Comparison of ENCODE assay signal across 8 cellular contexts in genomic region chr11:798093-798713, GRCh38. TPM values are rescaled to one million over a fixed set of nuclear protein-coding genes. Genes with fewer than 3 reads are reported as not detected.
DNase-seq lines count a peak whose midpoint lies in the region; ATAC-seq and TF ChIP-seq lines count a peak whose summit lies in the region.

TSS of gene SLC25A22 (minus strand) at chr11:798281. CDS start at chr11:795006, 3,275 bp downstream.

- no peaks in the 10 kb centered on the region for H3K36me3 ChIP-seq in Caco-2 (ENCODE audit: control insufficient read depth, insufficient read depth, low read length)
- peaks cover 0 to 45% (median 0%) of the 10 kb centered on the region in 3 donors for H3K36me3 ChIP-seq in Peyer's patch
- H3K36me3 ChIP-seq in fibroblast of lung (ENCODE audit: control insufficient read depth, insufficient read depth, low read length): peaks cover 27% of the 10 kb centered on the region

- no peaks in the 10 kb centered on the region for H3K9me3 ChIP-seq in Caco-2
- H3K9me3 ChIP-seq in Peyer's patch: no peaks in the 10 kb centered on the region
- no peaks in the 10 kb centered on the region for H3K9me3 ChIP-seq in fibroblast of lung (ENCODE audit: control insufficient read depth, insufficient read depth, low read depth, low read length)

- POLR2A ChIA-PET in Caco-2 (lab: Charles Lee): interaction anchor here (1.4 kb wide), 1 partner anchor 11 kb away, joined by 4 read pairs; the partner anchor contains the start of gene RPLP2
- POLR2A ChIA-PET in naive thymus-derived CD8-positive, alpha-beta T cell (lab: Charles Lee): interaction anchor here (0.5 to 3.2 kb wide), 9 partner anchors 10 to 262 kb away, joined by 3 to 29 read pairs (median 4); partner anchors contain the start of genes GATD1, HRAS, LRRC56 and PNPLA2

- TF ChIP-seq POLR2A in Peyer's patch (IDR thresholded peaks at IDR 0.05): peak in 1 of 2 donors; percentile 9

- H4K20me1 ChIP-seq in fibroblast of lung (ENCODE audit: control insufficient read depth, extremely low read depth, insufficient read depth, low read length): no peaks in the 10 kb centered on the region

- peak; percentile 71 to 93 for TF ChIP-seq CTCF in Caco-2 (IDR thresholded peaks at IDR 0.05; ENCODE audit: insufficient read depth in 1 of 2, low read depth in 1 of 2, low read length in 1 of 2, severe bottlenecking in 1 of 2, unreplicated experiment in 1 of 2)
- peak; percentile 95 for TF ChIP-seq CTCF in GM20000 (IDR thresholded peaks at IDR 0.05; ENCODE audit: extremely low read depth, missing control alignments)
- peak; percentile 83 to 98 (median 94) for TF ChIP-seq CTCF in Peyer's patch (IDR thresholded peaks at IDR 0.05)
- TF ChIP-seq CTCF in fibroblast of lung (conservative IDR thresholded peaks at IDR 0.05 in 1 of 2, IDR thresholded peaks at IDR 0.05 in 1 of 2; ENCODE audit: low read depth in 1 of 2, low read length in 2 of 2): peak; percentile 38 to 56

- H3K27ac ChIP-seq in Peyer's patch (peak within 1 kb of the TSS; percentile 87 to 98 (median 92)), fibroblast of lung (ENCODE audit: insufficient read depth, low read length) (peak within 1 kb of the TSS; percentile 88)

- peak within 1 kb of the TSS; percentile 86 for H3K4me3 Mint-ChIP-seq in Caco-2 (ENCODE audit: unreplicated experiment)
- peak within 1 kb of the TSS; percentile 93 for H3K4me3 Mint-ChIP-seq in activated T-helper 1 cell treated with anti-CD3 and anti-CD28 coated beads, Interleukin-12 subunit alpha, Interleukin-12 subunit beta, Interleukin-2, Interleukin-4 antibody, amounts not matched to agents 30 ng/mL and 10 ng/mL and 1 ng/mL, durations not matched to agents 14 hours and 24 hours and 36 hours
- peak within 1 kb of the TSS; percentile 84 to 97 (median 90) for H3K4me3 Mint-ChIP-seq in naive thymus-derived CD8-positive, alpha-beta T cell

- H3K4me2 ChIP-seq in fibroblast of lung (ENCODE audit: extremely low read depth, insufficient read depth, low read length): peak within 1 kb of the TSS; percentile 100

- ATAC-seq in naive thymus-derived CD8-positive, alpha-beta T cell: peak; percentile 57 to 58
- ATAC-seq in stimulated activated naive CD8-positive, alpha-beta T cell treated with anti-CD3 and anti-CD28 coated beads, Interleukin-15, Interleukin-2, amounts not matched to agents 100 U/mL and 50 U/mL, for 24 hours: peak; percentile 50

- H3K79me2 ChIP-seq in fibroblast of lung (ENCODE audit: control insufficient read depth, insufficient read depth, low read length): peaks cover 17% of the 10 kb centered on the region

- peak within 1 kb of the TSS; percentile 69 for H3K27ac Mint-ChIP-seq in Caco-2 (ENCODE audit: unreplicated experiment)
- peak within 1 kb of the TSS; percentile 82 for H3K27ac Mint-ChIP-seq in activated T-helper 1 cell treated with anti-CD3 and anti-CD28 coated beads, Interleukin-12 subunit alpha, Interleukin-12 subunit beta, Interleukin-2, Interleukin-4 antibody, amounts not matched to agents 30 ng/mL and 10 ng/mL and 1 ng/mL, durations not matched to agents 14 hours and 24 hours and 36 hours
- H3K27ac Mint-ChIP-seq in naive thymus-derived CD8-positive, alpha-beta T cell: peak within 1 kb of the TSS; percentile 82 to 98 (median 94)

- H3K4me1 ChIP-seq in Caco-2 (peaks cover 9% of the 10 kb centered on the region), Peyer's patch (peaks cover 5 to 38% (median 27%) of the 10 kb centered on the region in 4 donors), fibroblast of lung (ENCODE audit: control insufficient read depth, extremely low read depth, insufficient read depth, low read length) (peaks cover 7% of the 10 kb centered on the region)

- no peaks in the 10 kb centered on the region for H3K9me3 Mint-ChIP-seq in Caco-2 (ENCODE audit: unreplicated experiment)
- no peaks in the 10 kb centered on the region for H3K9me3 Mint-ChIP-seq in activated T-helper 1 cell treated with anti-CD3 and anti-CD28 coated beads, Interleukin-12 subunit alpha, Interleukin-12 subunit beta, Interleukin-2, Interleukin-4 antibody, amounts not matched to agents 30 ng/mL and 10 ng/mL and 1 ng/mL, durations not matched to agents 14 hours and 24 hours and 36 hours
- no peaks in the 10 kb centered on the region for H3K9me3 Mint-ChIP-seq in naive thymus-derived CD8-positive, alpha-beta T cell

- H3K4me1 Mint-ChIP-seq in Caco-2 (ENCODE audit: low read depth, unreplicated experiment): no peaks in the 10 kb centered on the region
- peaks cover 4% of the 10 kb centered on the region for H3K4me1 Mint-ChIP-seq in activated T-helper 1 cell treated with anti-CD3 and anti-CD28 coated beads, Interleukin-12 subunit alpha, Interleukin-12 subunit beta, Interleukin-2, Interleukin-4 antibody, amounts not matched to agents 30 ng/mL and 10 ng/mL and 1 ng/mL, durations not matched to agents 14 hours and 24 hours and 36 hours (ENCODE audit: low read depth)
- H3K4me1 Mint-ChIP-seq in naive thymus-derived CD8-positive, alpha-beta T cell: peaks cover 4 to 29% (median 20%) of the 10 kb centered on the region in 4 donors

- peak within 1 kb of the TSS; percentile 17 for H2AFZ ChIP-seq in fibroblast of lung (ENCODE audit: low read length)

- DNase-seq in Caco-2 (peak; percentile 77 to 93), GM20000 (ENCODE audit: low spot score) (peak; percentile 98), HUDEP-2 (lab: John Stamatoyannopoulos, UW; ENCODE audit: unreplicated experiment in 76 of 76) (peak in 68 of 76 experiments; percentile 16 to 85 (median 60)), Peyer's patch (peak; percentile 79 to 91 (median 91)), fibroblast of lung (ENCODE audit: low read depth in 2 of 2) (peak; percentile 63 to 68)
- DNase-seq in activated T-helper 1 cell treated with anti-CD3 and anti-CD28 coated beads, Interleukin-12 subunit alpha, Interleukin-12 subunit beta, Interleukin-2, Interleukin-4 antibody, amounts not matched to agents 30 ng/mL and 10 ng/mL and 1 ng/mL, durations not matched to agents 14 hours and 24 hours and 36 hours (ENCODE audit: low spot score): peak; percentile 84
- peak; percentile 71 to 89 (median 84) for DNase-seq in naive thymus-derived CD8-positive, alpha-beta T cell
- DNase-seq in stimulated activated naive CD8-positive, alpha-beta T cell treated with anti-CD3 and anti-CD28 coated beads, Interleukin-15, Interleukin-2, amounts not matched to agents 100 U/mL and 50 U/mL, for 24 hours: peak; percentile 93

- CTCF ChIA-PET in Caco-2 (lab: Charles Lee): no interaction called here

- no TSS peak for BruUV-seq in Caco-2 (replicated peaks; lab: Mats Ljungman, UMichigan)

- H3K9ac ChIP-seq in fibroblast of lung (ENCODE audit: insufficient read depth, low read length): peak within 1 kb of the TSS; percentile 78

- H3K27me3 ChIP-seq in Caco-2 (replicated peaks; ENCODE audit: control insufficient read depth, insufficient read depth, low read length) (no peaks in the 10 kb centered on the region), Peyer's patch (no peaks in the 10 kb centered on the region), fibroblast of lung (ENCODE audit: control insufficient read depth, insufficient read depth, low read length) (no peaks in the 10 kb centered on the region)

- no peaks in the 10 kb centered on the region for H3K27me3 Mint-ChIP-seq in Caco-2 (ENCODE audit: insufficient read depth, unreplicated experiment)
- no peaks in the 10 kb centered on the region for H3K27me3 Mint-ChIP-seq in activated T-helper 1 cell treated with anti-CD3 and anti-CD28 coated beads, Interleukin-12 subunit alpha, Interleukin-12 subunit beta, Interleukin-2, Interleukin-4 antibody, amounts not matched to agents 30 ng/mL and 10 ng/mL and 1 ng/mL, durations not matched to agents 14 hours and 24 hours and 36 hours (ENCODE audit: insufficient read depth)
- no peaks in the 10 kb centered on the region for H3K27me3 Mint-ChIP-seq in naive thymus-derived CD8-positive, alpha-beta T cell

- peaks cover 24% of the 10 kb centered on the region for H3K36me3 Mint-ChIP-seq in Caco-2 (ENCODE audit: insufficient read depth, unreplicated experiment)
- H3K36me3 Mint-ChIP-seq in activated T-helper 1 cell treated with anti-CD3 and anti-CD28 coated beads, Interleukin-12 subunit alpha, Interleukin-12 subunit beta, Interleukin-2, Interleukin-4 antibody, amounts not matched to agents 30 ng/mL and 10 ng/mL and 1 ng/mL, durations not matched to agents 14 hours and 24 hours and 36 hours (ENCODE audit: low read depth): peaks cover 5% of the 10 kb centered on the region
- H3K36me3 Mint-ChIP-seq in naive thymus-derived CD8-positive, alpha-beta T cell: peaks cover 0 to 3% (median 0%) of the 10 kb centered on the region in 3 donors

- intact Hi-C loops in Caco-2 (cut with micrococcal nuclease; ENCODE audit: unreplicated experiment): no loop called here
- intact Hi-C loops in activated T-helper 1 cell treated with anti-CD3 and anti-CD28 coated beads, Interleukin-12 subunit alpha, Interleukin-12 subunit beta, Interleukin-2, Interleukin-4 antibody, amounts not matched to agents 30 ng/mL and 10 ng/mL and 1 ng/mL, durations not matched to agents 14 hours and 24 hours and 36 hours (cut with micrococcal nuclease): loop anchor here (5.0 kb wide), 3 partner anchors 101 to 531 kb away; partner anchors contain the start of genes DEAF1, IRF7 and TMEM80

- H3K4me3 ChIP-seq in Caco-2 (ENCODE audit: low read depth, low read length) (peak within 1 kb of the TSS; percentile 91), Peyer's patch (peak within 1 kb of the TSS; percentile 71 to 88 (median 78)), fibroblast of lung (replicated peaks in 1 of 4; ENCODE audit: control extremely low read depth in 1 of 4, insufficient read depth in 1 of 4, low read depth in 3 of 4, low read length in 4 of 4) (peak within 1 kb of the TSS; percentile 62 to 87 (median 74))

RNA-seq across cellular contexts. Expression of gene SLC25A22, which starts in this region (rescaled TPM):
- total RNA-seq in Caco-2 (2022) (31.8 and 37.6 TPM in 2 replicates), Peyer's patch (10 to 100 TPM; 14.2 to 22.0 (median 16.6) TPM), fibroblast of lung (8.0 and 9.9 TPM in 2 replicates)
- 87.6 and 92.0 TPM in 2 replicates for total RNA-seq in activated T-helper 1 cell treated with anti-CD3 and anti-CD28 coated beads, Interleukin-12 subunit alpha, Interleukin-12 subunit beta, Interleukin-2, Interleukin-4 antibody, amounts not matched to agents 30 ng/mL and 10 ng/mL and 1 ng/mL, durations not matched to agents 14 hours and 24 hours and 36 hours
- polyA plus RNA-seq in fibroblast of lung: 10.4 and 19.9 TPM in 2 replicates
- polyA plus RNA-seq in fibroblast of lung (2012): 13.7 and 28.7 TPM in 2 replicates
- polyA minus RNA-seq in fibroblast of lung (ENCODE audit: low replicate concordance): 13.5 and 24.9 TPM in 2 replicates
- 10 to 100 TPM; 18.1 to 19.2 TPM for total RNA-seq in naive thymus-derived CD8-positive, alpha-beta T cell
- polyA plus RNA-seq in naive thymus-derived CD8-positive, alpha-beta T cell: 10 to 100 TPM in 1 of 3 donors, 1 to 10 TPM in 2; 6.4 to 16.4 (median 6.5) TPM

Comparison
In these comparisons a context has a peak if more than half of its experiments do, and no peak if none do; other contexts are left out.
1. Peak in every context shown above with its lines: DNase-seq, ATAC-seq, H3K4me3 ChIP-seq and H3K27ac ChIP-seq.